ENCODE assay signal across 10 cellular contexts in genomic region chr1:8431028-8431427, GRCh38.
DNase-seq lines count a peak whose midpoint lies in the region; ATAC-seq, FAIRE-seq and TF ChIP-seq lines count a peak whose summit lies in the region.
"Had no signal": no experiment of that assay in that cellular context is flagged by ENCODE, and none has a peak within 500 bp of the region (broad histone marks: within the 10 kb centered on the region; RNA-seq: fewer than 3 reads in every experiment).

No MANE protein-coding gene starts in this region.

- H3F3A ChIP-seq in GM23338 (replicated peaks; ENCODE audit: low read depth) = no peaks in the 10 kb centered on the region

- no peak overlapping the region for H2BK12ac ChIP-seq in H1 (ENCODE audit: low read depth, low read length)

- H3K27ac Mint-ChIP-seq in GM23338 (no peak overlapping the region), WTC11 (no peak overlapping the region)

- H2BK120ac ChIP-seq in H1 (replicated peaks; ENCODE audit: low read depth, low read length) = no peak overlapping the region

- H3K36me3 ChIP-seq in A673 (ENCODE audit: insufficient read depth, low read length, poor library complexity, severe bottlenecking) (no peaks in the 10 kb centered on the region), GM23338 (ENCODE audit: insufficient read depth) (no peaks in the 10 kb centered on the region), H1 (ENCODE audit: control insufficient read depth in 2 of 4, insufficient read depth in 4 of 4, low read length in 3 of 4) (no peaks in the 10 kb centered on the region)

- H3K27me3 ChIP-seq in A673 (replicated peaks; ENCODE audit: insufficient read depth, low read depth, low read length, poor library complexity) (no peaks in the 10 kb centered on the region), GM23338 (ENCODE audit: insufficient read depth) (no peaks in the 10 kb centered on the region), H1 (replicated peaks in 1 of 4; ENCODE audit: control insufficient read depth in 3 of 4, extremely low read depth in 1 of 4, insufficient read depth in 3 of 4, low read length in 3 of 4) (no peaks in the 10 kb centered on the region)

- TF ChIP-seq CTCF in A673 (conservative IDR thresholded peaks at IDR 0.05; ENCODE audit: low read depth, low read length) (peak; percentile 26; the same call in 1 of the 2 replicates), GM23338 (conservative IDR thresholded peaks at IDR 0.05; ENCODE audit: low read depth in 2 of 2) (peak; percentile 33 to 39; a peak in 3 of 4 replicates), WTC11 (IDR thresholded peaks at IDR 0.05) (no peak), H1 (IDR thresholded peaks at IDR 0.05; ENCODE audit: control extremely low read depth in 1 of 3, insufficient read depth in 1 of 3, low read depth in 1 of 3, low read length in 3 of 3) (peak; percentile 28 to 47 (median 42); a peak in 3 of 4 replicates)

- FAIRE-seq in H1 (lab: Jason Lieb, UNC) = no peak

- peaks cover 4% of the 10 kb centered on the region for H3K27me3 Mint-ChIP-seq in GM23338 (ENCODE audit: insufficient read depth, low read depth, poor library complexity)
- no peaks in the 10 kb centered on the region for H3K27me3 Mint-ChIP-seq in WTC11 (ENCODE audit: low read depth)

- 73% methylated on average over 8 of the region's 8 CpGs; no CpG with 5 or more reads in 1 of the 2 experiments for WGBS in H1 (ENCODE audit: extremely low coverage in 1 of 2, insufficient coverage in 1 of 2, insufficient read length in 1 of 2, insufficient replicate concordance in 2 of 2, low coverage in 1 of 2, low lambda C conversion rate in 2 of 2, missing lambda C conversion rate in 1 of 2), 2 experiments

- H2BK20ac ChIP-seq in H1 (ENCODE audit: low read length) = no peak overlapping the region

- H3K36me3 Mint-ChIP-seq in GM23338 (ENCODE audit: low read depth) = no peaks in the 10 kb centered on the region
- no peaks in the 10 kb centered on the region for H3K36me3 Mint-ChIP-seq in WTC11

- TF ChIP-seq POLR2A in H1 (IDR thresholded peaks at IDR 0.05; ENCODE audit: control extremely low read depth in 1 of 2, low read depth in 2 of 2, low read length in 2 of 2) = no peak

- TF ChIP-seq RAD21 in H1 (IDR thresholded peaks at IDR 0.05 in 1 of 2, conservative IDR thresholded peaks at IDR 0.05 in 1 of 2; ENCODE audit: low read depth in 2 of 2, low read length in 2 of 2) = peak in 1 of 2 experiments; percentile 31; a peak in 1 of 4 replicates

- no peaks in the 10 kb centered on the region for H3K23me2 ChIP-seq in H1 (ENCODE audit: low read depth, low read length)

- BruUV-seq in A673 (replicated peaks; lab: Mats Ljungman, UMichigan) = no TSS peak

- H4K5ac ChIP-seq in H1 (ENCODE audit: insufficient read length, low read depth, low read length) = no peak overlapping the region

- H3K9me2 ChIP-seq in GM23338 (ENCODE audit: insufficient read depth) = peaks cover 4% of the 10 kb centered on the region; the same call in 1 of the 2 replicates

- H3K56ac ChIP-seq in H1 (replicated peaks; ENCODE audit: insufficient read length, low read depth, low read length) = no peak overlapping the region

- no peaks in the 10 kb centered on the region; the same call in 2 of the 3 replicates for H3K9me3 Mint-ChIP-seq in GM23338
- no peaks in the 10 kb centered on the region for H3K9me3 Mint-ChIP-seq in WTC11

- H3K79me2 ChIP-seq in GM23338 (replicated peaks; ENCODE audit: insufficient read depth) = peaks cover 70% of the 10 kb centered on the region
- H3K79me2 ChIP-seq in H1 (ENCODE audit: control insufficient read depth in 1 of 2, insufficient read depth in 2 of 2, low read length in 2 of 2) = peaks cover 0 to 65% of the 10 kb centered on the region in 2 experiments; a peak in 2 of 4 replicates

- DNase-seq in A673 (ENCODE audit: low spot score) (no peak), GM23338 (ENCODE audit: low spot score) (peak; percentile 57), WTC11 (ENCODE audit: low spot score) (no peak), H1 (ENCODE audit: low read depth in 1 of 2, low spot score in 2 of 2) (no peak), NCI-H1092 (lab: John Stamatoyannopoulos, UW) (no peak), Right ventricle myocardium inferior (ENCODE audit: missing footprints) (no peak)
- DNase-seq: amniotic stem cell, NCI-H1105 treated with DMSO at 0.1 percent for 48 hours had no signal

- no peak overlapping the region for H3K18ac ChIP-seq in H1 (ENCODE audit: extremely low read depth, low read length)

- H3K27ac ChIP-seq in A673 (ENCODE audit: low read depth, low read length, poor library complexity, severe bottlenecking) (no peak overlapping the region), GM23338 (ENCODE audit: low read depth) (no peak overlapping the region), H1 (ENCODE audit: low read depth, low read length) (no peak overlapping the region)

- H3K14ac ChIP-seq in H1 (ENCODE audit: insufficient read length) = no peak overlapping the region

- CTCF ChIA-PET in A673 (lab: Charles Lee) = no interaction called here
- CTCF ChIA-PET in WTC11 (lab: Charles Lee) = interaction anchor here (0.6 to 3.4 kb wide), 14 partner anchors 9 to 447 kb away, joined by 3 to 22 read pairs (median 4); partner anchors contain the start of gene ENO1
- CTCF ChIA-PET in H1 (lab: Charles Lee; ENCODE audit: partially characterized antibody) = interaction anchor here (0.9 to 1.8 kb wide), 11 partner anchors 9 to 259 kb away, joined by 3 to 20 read pairs (median 4); no protein-coding TSS in a partner anchor

- no peaks in the 10 kb centered on the region for H3K9me3 ChIP-seq in A673 (ENCODE audit: low read depth, low read length, poor library complexity, severe bottlenecking)
- H3K9me3 ChIP-seq in H1 (ENCODE audit: insufficient read depth in 2 of 2, low read depth in 1 of 2, low read length in 1 of 2) = no peaks in the 10 kb centered on the region

- H3K4ac ChIP-seq in H1 (replicated peaks; ENCODE audit: insufficient read length, low read depth, low read length) = no peak overlapping the region

- no peak overlapping the region for H3K9ac ChIP-seq in H1 (replicated peaks in 1 of 4; ENCODE audit: extremely low read depth in 1 of 4, low read depth in 3 of 4, low read length in 3 of 4)

- H3K4me1 ChIP-seq in A673 (ENCODE audit: insufficient read depth, low read length, poor library complexity, severe bottlenecking) (peaks cover 17% of the 10 kb centered on the region), GM23338 (ENCODE audit: insufficient read depth) (peaks cover 28% of the 10 kb centered on the region), H1 (replicated peaks in 1 of 4; ENCODE audit: control insufficient read depth in 3 of 4, insufficient read depth in 4 of 4, low read length in 3 of 4) (peaks cover 0 to 10% (median 0%) of the 10 kb centered on the region in 4 experiments; a peak in 4 of 7 replicates)

- no peak overlapping the region for H4K8ac ChIP-seq in H1 (ENCODE audit: extremely low read depth, insufficient read depth, low read length)

- TF ChIP-seq EP300 in H1 (IDR thresholded peaks at IDR 0.05; ENCODE audit: borderline replicate concordance in 1 of 2, low read depth in 2 of 2, low read length in 2 of 2) = no peak

- H2AK5ac ChIP-seq in H1 (ENCODE audit: low read depth, low read length) = peak overlapping the region; percentile 33; the same call in 1 of the 2 replicates

- no peak overlapping the region for H3K23ac ChIP-seq in H1 (ENCODE audit: insufficient read length)

- no peak overlapping the region for H2BK15ac ChIP-seq in H1 (ENCODE audit: low read length)

- ATAC-seq in GM23338 (peak; percentile 69), WTC11 (peak; percentile 72; the same call in 1 of the 2 replicates), GM18867 (IDR thresholded peaks at IDR 0.05; ENCODE audit: unreplicated experiment) (no peak), HG03439 (IDR thresholded peaks at IDR 0.05; ENCODE audit: unreplicated experiment) (no peak), Right ventricle myocardium inferior (no peak)

- H4K20me1 ChIP-seq in GM23338 (replicated peaks; ENCODE audit: insufficient read depth) = peaks cover 23% of the 10 kb centered on the region
- peaks cover 2 to 9% of the 10 kb centered on the region in 2 experiments for H4K20me1 ChIP-seq in H1 (replicated peaks in 1 of 2; ENCODE audit: control insufficient read depth in 1 of 2, insufficient read depth in 2 of 2, low read length in 2 of 2)

- no peak overlapping the region for H4K91ac ChIP-seq in H1 (replicated peaks; ENCODE audit: insufficient read length, low read length)

- H2AFZ ChIP-seq in GM23338 = no peak overlapping the region
- no peak overlapping the region for H2AFZ ChIP-seq in H1 (ENCODE audit: low read length)

- H3K79me1 ChIP-seq in H1 (ENCODE audit: low read depth, low read length) = no peaks in the 10 kb centered on the region; the same call in 1 of the 2 replicates

- H3K4me1 Mint-ChIP-seq in GM23338 (peaks cover 53% of the 10 kb centered on the region), WTC11 (peaks cover 40% of the 10 kb centered on the region)

- POLR2A ChIA-PET in A673 (lab: Charles Lee; ENCODE audit: low non-redundant PET) (no interaction called here), WTC11 (lab: Charles Lee) (interaction anchor here (0.9 kb wide), 1 partner anchor 12 kb away, joined by 5 read pairs; no protein-coding TSS in a partner anchor), H1 (lab: Charles Lee; ENCODE audit: partially characterized antibody) (interaction anchor here (1.0 to 1.2 kb wide), 3 partner anchors 13 to 67 kb away, joined by 3 read pairs; no protein-coding TSS in a partner anchor)

- no peak overlapping the region for H2BK5ac ChIP-seq in H1 (ENCODE audit: low read depth, low read length)

- H3K4me3 Mint-ChIP-seq in GM23338 (no peak overlapping the region), WTC11 (no peak overlapping the region)

- H3K4me2 ChIP-seq in GM23338 (peak overlapping the region; percentile 51; the same call in 1 of the 2 replicates), H1 (ENCODE audit: insufficient read depth in 1 of 2, low read depth in 2 of 2, low read length in 2 of 2) (no peak overlapping the region)

- intact Hi-C loops in A673 (cut with micrococcal nuclease; ENCODE audit: unreplicated experiment) (no loop called here), Right ventricle myocardium inferior (cut with DNase I) (no loop called here)

- H3K4me3 ChIP-seq in A673 (ENCODE audit: low read depth, low read length, poor library complexity, severe bottlenecking) (no peak overlapping the region), GM23338 (no peak overlapping the region), H1 (ENCODE audit: extremely low read depth in 1 of 4, insufficient read depth in 2 of 4, low read depth in 3 of 4, low read length in 4 of 4) (no peak overlapping the region)

TF ChIP-seq in GM23338, 12 proteins besides CTCF, POLR2A, EP300 and RAD21 (continues in another document):
- no peak for TF ChIP-seq CREB1 (CRISPR knock-in tag; IDR thresholded peaks at IDR 0.05; ENCODE audit: low read depth)

TF ChIP-seq in WTC11, 78 proteins besides CTCF, POLR2A, EP300 and RAD21 (continues in another document):
- no peak for TF ChIP-seq NFATC4 (CRISPR knock-in tag; IDR thresholded peaks at IDR 0.05)
- no peak for TF ChIP-seq ETV6 (CRISPR knock-in tag; IDR thresholded peaks at IDR 0.05)
- no peak for TF ChIP-seq ESRRA (CRISPR knock-in tag; IDR thresholded peaks at IDR 0.05; ENCODE audit: borderline replicate concordance)

TF ChIP-seq in H1, 55 proteins besides CTCF, POLR2A, EP300 and RAD21 (continues in another document):
- TF ChIP-seq HDAC6 (IDR thresholded peaks at IDR 0.05; ENCODE audit: low read depth, low read length) = no peak
- TF ChIP-seq SIN3A (conservative IDR thresholded peaks at IDR 0.05 in 1 of 2, IDR thresholded peaks at IDR 0.05 in 1 of 2; ENCODE audit: low read depth in 1 of 2, low read length in 2 of 2) = no peak

Comparison
In these comparisons a context has a peak if more than half of its experiments do, and no peak if none do; other contexts are left out.
1. ATAC-seq: peak in GM23338 (single experiment) and WTC11 (single experiment); none in GM18867 (single experiment), HG03439 (single experiment) and Right ventricle myocardium inferior (single experiment).